In the genomic region with DNA sequence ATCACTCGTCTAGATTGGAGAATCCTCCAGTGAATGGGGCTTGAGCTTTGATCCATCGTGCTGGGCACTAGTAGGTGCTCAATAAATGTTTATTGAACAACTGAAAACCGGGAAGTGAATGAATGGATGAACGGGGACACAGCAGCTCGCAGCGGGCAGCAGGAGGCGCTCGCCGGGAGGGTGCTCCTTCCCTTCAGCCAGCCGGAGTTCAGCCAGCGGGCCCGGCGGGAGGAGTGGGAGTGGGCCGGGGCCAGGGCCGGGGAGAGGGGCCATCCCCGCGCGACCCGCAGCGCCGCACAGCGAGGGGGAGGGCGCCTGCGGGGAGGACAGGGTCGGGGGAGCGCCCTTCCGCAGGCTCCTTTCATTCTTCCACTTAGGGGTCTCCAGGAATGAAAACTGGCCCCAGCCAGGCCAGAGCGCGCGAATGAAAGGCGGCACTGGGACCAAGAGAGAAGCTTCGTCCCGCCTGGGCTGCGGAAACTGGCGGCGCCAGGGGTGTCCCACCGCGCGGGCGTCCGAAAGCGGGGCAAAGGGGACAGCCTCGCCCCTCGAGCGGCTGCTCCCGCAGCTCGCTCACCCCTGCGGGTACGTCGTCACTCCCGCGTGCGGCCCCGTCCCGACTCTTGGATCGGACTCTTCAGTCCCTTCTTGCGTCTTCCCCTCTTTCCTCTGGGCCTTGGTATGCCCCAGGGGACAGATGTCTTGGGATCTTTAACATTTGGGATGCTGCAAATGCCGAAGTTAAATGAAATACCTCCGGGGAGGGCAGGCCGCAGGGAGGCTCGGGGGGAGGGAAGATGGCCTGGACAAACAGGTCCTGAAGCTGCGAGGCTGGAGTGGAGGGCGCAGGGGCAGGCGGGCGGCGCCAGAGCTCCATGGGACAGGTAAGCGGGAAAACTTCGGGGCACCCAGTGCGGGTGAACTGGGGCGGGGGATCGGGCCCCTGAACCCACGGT, we compare ENCODE assay signal across 9 cellular contexts. TPM values are rescaled to one million over a fixed set of nuclear protein-coding genes. Genes with fewer than 3 reads are reported as not detected.
DNase-seq lines count a peak whose midpoint lies in the region; ATAC-seq, FAIRE-seq and TF ChIP-seq lines count a peak whose summit lies in the region.
"Had no signal": no experiment of that assay in that cellular context is flagged by ENCODE, and none has a peak within 500 bp of the region (broad histone marks: within the 10 kb centered on the region; RNA-seq: fewer than 3 reads in every experiment).

No MANE protein-coding gene starts in this region.

- H2AFZ ChIP-seq in keratinocyte (ENCODE audit: control insufficient read depth, low read length), result peak overlapping the region; percentile 95

- peak overlapping the region; percentile 33 for H3K4me3 ChIP-seq in BJ (ENCODE audit: low read depth, low read length)
- H3K4me3 ChIP-seq in keratinocyte (ENCODE audit: control insufficient read depth in 2 of 3, extremely low read depth in 1 of 3, insufficient read depth in 2 of 3, low read depth in 1 of 3, low read length in 3 of 3), result peak overlapping the region; percentile 42 to 62 (median 57)

- POLR2A ChIA-PET in BJ (lab: Charles Lee), result no interaction called here

- H3K36me3 ChIP-seq in BJ (ENCODE audit: control insufficient read depth, insufficient read depth, low read length) (no peaks in the 10 kb centered on the region), keratinocyte (ENCODE audit: control insufficient read depth in 2 of 2, extremely low read depth in 1 of 2, insufficient read depth in 2 of 2, low read length in 2 of 2) (no peaks in the 10 kb centered on the region)

- H3K27ac ChIP-seq in keratinocyte (ENCODE audit: control insufficient read depth, insufficient read depth, low read length), result peak overlapping the region; percentile 65

- H3K4me1 Mint-ChIP-seq in stimulated activated naive CD8-positive, alpha-beta T cell treated with anti-CD3 and anti-CD28 coated beads, Interleukin-15, Interleukin-2, amounts not matched to agents 100 ng/mL and 50 ng/mL, for 24 hours (ENCODE audit: low read depth), result peaks cover 54% of the 10 kb centered on the region

- no peaks in the 10 kb centered on the region for H3K36me3 Mint-ChIP-seq in stimulated activated naive CD8-positive, alpha-beta T cell treated with anti-CD3 and anti-CD28 coated beads, Interleukin-15, Interleukin-2, amounts not matched to agents 100 ng/mL and 50 ng/mL, for 24 hours (ENCODE audit: low read depth)

- H3K79me2 ChIP-seq in keratinocyte (ENCODE audit: control insufficient read depth, insufficient read depth, low read length), result peaks cover 14% of the 10 kb centered on the region

- no peaks in the 10 kb centered on the region for H4K20me1 ChIP-seq in keratinocyte (ENCODE audit: control insufficient read depth, extremely low read depth, insufficient read depth, low read length)

- H3K9ac ChIP-seq in keratinocyte (ENCODE audit: control insufficient read depth, extremely low read depth, insufficient read depth, low read length), result peak overlapping the region; percentile 80

- H3K4me2 ChIP-seq in keratinocyte (ENCODE audit: control insufficient read depth, extremely low read depth, insufficient read depth, low read depth, low read length), result peak overlapping the region; percentile 85

- H3K27me3 ChIP-seq in BJ (ENCODE audit: control insufficient read depth, insufficient read depth, low read length), result peaks cover 15% of the 10 kb centered on the region
- H3K27me3 ChIP-seq in keratinocyte (ENCODE audit: control insufficient read depth, extremely low read depth, insufficient read depth, low read length), result no peaks in the 10 kb centered on the region

- DNase-seq in BJ (ENCODE audit: low read depth), result no peak
- DNase-seq in GM13976 (ENCODE audit: low spot score), result peak; percentile 71
- peak; percentile 22 for DNase-seq in NCI-H524 treated with DMSO at 0.1 percent for 48 hours (lab: John Stamatoyannopoulos, UW)
- peak; percentile 92 to 96 for DNase-seq in T47D (ENCODE audit: low read depth in 1 of 2, low spot score in 1 of 2)
- DNase-seq in keratinocyte (ENCODE audit: low read depth, low spot score), result no peak

- ATAC-seq in HG02610 (IDR thresholded peaks at IDR 0.05; ENCODE audit: unreplicated experiment), result no peak
- ATAC-seq in GM18502 (IDR thresholded peaks at IDR 0.05; ENCODE audit: poor library complexity, unreplicated experiment), result no peak

- H3K9me1 ChIP-seq in keratinocyte (ENCODE audit: control insufficient read depth, extremely low read depth, insufficient read depth, low read length), result no peaks in the 10 kb centered on the region

- H3K27ac Mint-ChIP-seq in stimulated activated naive CD8-positive, alpha-beta T cell treated with anti-CD3 and anti-CD28 coated beads, Interleukin-15, Interleukin-2, amounts not matched to agents 100 ng/mL and 50 ng/mL, for 24 hours, result no peak overlapping the region

- dilution Hi-C loops in keratinocyte (cut with MboI; ENCODE audit: extremely low pct_ligation_motif_present, low sequenced_read_pairs), result no loop called here

- no peak for FAIRE-seq in keratinocyte (lab: Jason Lieb, UNC)
- FAIRE-seq: TTC549 had no signal

- peaks cover 38% of the 10 kb centered on the region for H3K27me3 Mint-ChIP-seq in stimulated activated naive CD8-positive, alpha-beta T cell treated with anti-CD3 and anti-CD28 coated beads, Interleukin-15, Interleukin-2, amounts not matched to agents 100 ng/mL and 50 ng/mL, for 24 hours

- in situ Hi-C loops in GM13976 (cut with MboI; ENCODE audit: low sequenced_read_pairs, unreplicated experiment), result no loop called here
- in situ Hi-C loops in T47D (cut with HindIII; ENCODE audit: low pct_unique_long_range_greater_than_20kb, low sequenced_read_pairs), result no loop called here

- no peaks in the 10 kb centered on the region for H3K9me3 Mint-ChIP-seq in stimulated activated naive CD8-positive, alpha-beta T cell treated with anti-CD3 and anti-CD28 coated beads, Interleukin-15, Interleukin-2, amounts not matched to agents 100 ng/mL and 50 ng/mL, for 24 hours

- CTCF ChIA-PET in BJ (lab: Yijun Ruan, JAX), result interaction anchor here (0.7 to 1.5 kb wide), 4 partner anchors 10 to 123 kb away, joined by 3 to 6 read pairs (median 3); no protein-coding TSS in a partner anchor

- peak overlapping the region; percentile 30 for H3K4me3 Mint-ChIP-seq in stimulated activated naive CD8-positive, alpha-beta T cell treated with anti-CD3 and anti-CD28 coated beads, Interleukin-15, Interleukin-2, amounts not matched to agents 100 ng/mL and 50 ng/mL, for 24 hours

- TF ChIP-seq CTCF in BJ (IDR thresholded peaks at IDR 0.05; ENCODE audit: insufficient read depth, low read depth, low read length), result peak; percentile 54
- TF ChIP-seq CTCF in GM13976 (IDR thresholded peaks at IDR 0.05; ENCODE audit: borderline replicate concordance, control extremely low read depth, extremely low read depth, insufficient read depth, missing control alignments), result peak; percentile 57
- TF ChIP-seq CTCF in keratinocyte (optimal IDR thresholded peaks at IDR 0.05 in 1 of 3, IDR thresholded peaks at IDR 0.05 in 1 of 3, conservative IDR thresholded peaks at IDR 0.05 in 1 of 3; ENCODE audit: extremely low read depth in 1 of 3, insufficient read depth in 2 of 3, low read length in 3 of 3), result peak; percentile 35 to 75 (median 71)

- H3K4me1 ChIP-seq in keratinocyte (ENCODE audit: control insufficient read depth, extremely low read depth, insufficient read depth, low read length), result peaks cover 24% of the 10 kb centered on the region

- no peaks in the 10 kb centered on the region for H3K9me3 ChIP-seq in keratinocyte (ENCODE audit: control insufficient read depth, low read depth, low read length)

RNA-seq across cellular contexts. Expression of a gene that starts 3.6 kb away (rescaled TPM):
- polyA plus RNA-seq in BJ (2011; rRNA removed) (0.01 TPM in 1 of 2 replicates, not detected in the other), keratinocyte (12.5 to 18.7 TPM (median 14.9 TPM) in 3 replicates)
- polyA minus RNA-seq in BJ (2011; rRNA and poly(A)+ RNA removed), result not detected in 2 replicates
- polyA plus RNA-seq in keratinocyte (2011; ENCODE audit: low read depth), result 31.4 TPM
- 18.2 and 20.1 TPM in 2 replicates for polyA plus RNA-seq in keratinocyte (2011; cell fraction: cytosol; rRNA removed)
- polyA plus RNA-seq in keratinocyte (2011; cell fraction: nucleus; rRNA removed), result 41.0 and 44.1 TPM in 2 replicates
- polyA plus RNA-seq in keratinocyte (2012; ENCODE audit: low replicate concordance), result 14.6 and 39.3 TPM in 2 replicates
- polyA minus RNA-seq in keratinocyte, result 17.7 to 35.2 TPM (median 20.2 TPM) in 3 replicates
- polyA minus RNA-seq in keratinocyte (2011; cell fraction: cytosol; rRNA and poly(A)+ RNA removed), result 29.5 TPM
- polyA minus RNA-seq in keratinocyte (2011; cell fraction: nucleus; rRNA and poly(A)+ RNA removed), result 21.4 and 25.7 TPM in 2 replicates

RNA-seq across cellular contexts. Expression of a gene that starts 18.3 kb away (rescaled TPM):
- polyA plus RNA-seq in BJ (2011; rRNA removed) (not detected in 2 replicates), keratinocyte (0.06 TPM in 1 of 3 replicates, not detected in the others)
- not detected in 2 replicates for polyA minus RNA-seq in BJ (2011; rRNA and poly(A)+ RNA removed)
- polyA plus RNA-seq in keratinocyte (2011; ENCODE audit: low read depth), result not detected
- polyA plus RNA-seq in keratinocyte (2011; cell fraction: cytosol; rRNA removed), result not detected in 2 replicates
- 0.28 and 0.53 TPM in 2 replicates for polyA plus RNA-seq in keratinocyte (2011; cell fraction: nucleus; rRNA removed)
- not detected in 2 replicates for polyA plus RNA-seq in keratinocyte (2012; ENCODE audit: low replicate concordance)
- polyA minus RNA-seq in keratinocyte, result not detected in 3 replicates
- polyA minus RNA-seq in keratinocyte (2011; cell fraction: cytosol; rRNA and poly(A)+ RNA removed), result not detected
- polyA minus RNA-seq in keratinocyte (2011; cell fraction: nucleus; rRNA and poly(A)+ RNA removed), result 0.74 and 2.0 TPM in 2 replicates

Comparison
In these comparisons a context has a peak if more than half of its experiments do, and no peak if none do; other contexts are left out.
1. DNase-seq: peak in GM13976 (single experiment), NCI-H524 treated with DMSO at 0.1 percent for 48 hours (single experiment) and T47D (2 of 2); none in BJ (single experiment) and keratinocyte (single experiment).
2. RNA of a gene that starts 3.6 kb away (polyA plus RNA-seq): 12.5 to 44.1 TPM in keratinocyte; 0.01 TPM in BJ; every median in the first group is over 10 times any median in the second.
3. Peak in every context shown above with its lines, with median percentiles within 50 percentile points of each other: CTCF ChIP-seq.